ENCODE assay signal across 23 cellular contexts in genomic region chr20:17576215-17576614, GRCh38. TPM values are rescaled to one million over a fixed set of nuclear protein-coding genes. Genes with fewer than 3 reads are reported as not detected.
"Had no signal": no experiment of that assay in that cellular context is flagged by ENCODE, and none has a peak within 500 bp of the region (broad histone marks: within the 10 kb centered on the region; RNA-seq: fewer than 3 reads in every experiment).

No MANE protein-coding gene starts in this region.

- H3K4me3 Mint-ChIP-seq: activated B cell treated with CpG ODN at 0.5 μM for 24 hours; activated CD4-positive, alpha-beta T cell treated with anti-CD3 and anti-CD28 coated beads, Interleukin-2, amount 10 ng/mL, durations not matched to agents 24 days and 14 days; activated CD8-positive, alpha-beta memory T cell treated with anti-CD3 and anti-CD28 coated beads, Interleukin-2, amount 10 ng/mL, durations not matched to agents 7 days and 5 days; activated CD8-positive, alpha-beta T cell treated with anti-CD3 and anti-CD28 coated beads for 36 hours; activated naive CD4-positive, alpha-beta T cell treated with anti-CD3 and anti-CD28 coated beads, Interleukin-2, amount 50 U/mL, for 24 hours; mesothelial cell of epicardium; natural killer cell; stimulated activated naive CD8-positive, alpha-beta T cell treated with anti-CD3 and anti-CD28 coated beads, Interleukin-15, amount 100 ng/mL, for 72 hours; T-helper 1 cell treated with Interleukin-12 subunit alpha and Interleukin-12 subunit beta and Interleukin-4 antibody, amounts not matched to agents 30 μg/mL and 1 μg/mL, for 36 hours had no signal

- DNase-seq: activated B cell treated with CpG ODN at 0.5 μM for 24 hours; activated CD4-positive, alpha-beta T cell treated with anti-CD3 and anti-CD28 coated beads, Interleukin-2, amount 10 ng/mL, durations not matched to agents 24 days and 14 days; activated CD8-positive, alpha-beta memory T cell treated with anti-CD3 and anti-CD28 coated beads, Interleukin-2, amount 10 ng/mL, durations not matched to agents 7 days and 5 days; activated CD8-positive, alpha-beta T cell treated with anti-CD3 and anti-CD28 coated beads for 36 hours; activated gamma-delta T cell; activated T-cell treated with anti-CD3 and anti-CD28 coated beads for 4 hours; anterior cingulate cortex; cerebellar nuclear complex; hippocampal formation; kidney glomerular epithelial cell; left lung; natural killer cell; psoas muscle; right cardiac atrium; stimulated activated CD4-positive, alpha-beta T cell treated with anti-CD3 and anti-CD28 coated beads, Interleukin-1b, Interleukin-23, amount 100 ng/mL, for 48 hours; stimulated activated naive CD8-positive, alpha-beta T cell treated with anti-CD3 and anti-CD28 coated beads, Interleukin-15, amount 100 ng/mL, for 72 hours; T1000 had no signal

- H3K36me3 Mint-ChIP-seq: natural killer cell had no signal

- H3K4me3 ChIP-seq: left lung, psoas muscle, skin epidermis, suprapubic skin had no signal

- H3K27ac Mint-ChIP-seq: activated B cell treated with CpG ODN at 0.5 μM for 24 hours; activated CD4-positive, alpha-beta T cell treated with anti-CD3 and anti-CD28 coated beads, Interleukin-2, amount 10 ng/mL, durations not matched to agents 24 days and 14 days; activated CD8-positive, alpha-beta memory T cell treated with anti-CD3 and anti-CD28 coated beads, Interleukin-2, amount 10 ng/mL, durations not matched to agents 7 days and 5 days; activated CD8-positive, alpha-beta T cell treated with anti-CD3 and anti-CD28 coated beads for 36 hours; activated naive CD4-positive, alpha-beta T cell treated with anti-CD3 and anti-CD28 coated beads, Interleukin-2, amount 50 U/mL, for 24 hours; mesothelial cell of epicardium; natural killer cell; stimulated activated naive CD8-positive, alpha-beta T cell treated with anti-CD3 and anti-CD28 coated beads, Interleukin-15, amount 100 ng/mL, for 72 hours; T-helper 1 cell treated with Interleukin-12 subunit alpha and Interleukin-12 subunit beta and Interleukin-4 antibody, amounts not matched to agents 30 μg/mL and 1 μg/mL, for 36 hours had no signal

- ATAC-seq: activated CD8-positive, alpha-beta memory T cell treated with anti-CD3 and anti-CD28 coated beads, Interleukin-2, amount 10 ng/mL, durations not matched to agents 7 days and 5 days; activated CD8-positive, alpha-beta T cell treated with anti-CD3 and anti-CD28 coated beads for 36 hours; left lung; natural killer cell; psoas muscle; right cardiac atrium; stimulated activated naive CD8-positive, alpha-beta T cell treated with anti-CD3 and anti-CD28 coated beads, Interleukin-15, amount 100 ng/mL, for 72 hours had no signal

- H3K36me3 ChIP-seq: left lung, suprapubic skin had no signal

- H3K27me3 ChIP-seq: left lung, suprapubic skin had no signal

- H3K27ac ChIP-seq: epithelial cell of prostate, left lung, psoas muscle, skin epidermis, suprapubic skin had no signal

- H3K9me3 Mint-ChIP-seq: activated B cell treated with CpG ODN at 0.5 μM for 24 hours; activated CD4-positive, alpha-beta T cell treated with anti-CD3 and anti-CD28 coated beads, Interleukin-2, amount 10 ng/mL, durations not matched to agents 24 days and 14 days; activated CD8-positive, alpha-beta T cell treated with anti-CD3 and anti-CD28 coated beads for 36 hours; activated naive CD4-positive, alpha-beta T cell treated with anti-CD3 and anti-CD28 coated beads, Interleukin-2, amount 50 U/mL, for 24 hours; mesothelial cell of epicardium; natural killer cell; stimulated activated naive CD8-positive, alpha-beta T cell treated with anti-CD3 and anti-CD28 coated beads, Interleukin-15, amount 100 ng/mL, for 72 hours; T-helper 1 cell treated with Interleukin-12 subunit alpha and Interleukin-12 subunit beta and Interleukin-4 antibody, amounts not matched to agents 30 μg/mL and 1 μg/mL, for 36 hours had no signal

- H3K9me3 ChIP-seq: left lung, psoas muscle, suprapubic skin had no signal

- H3K27me3 Mint-ChIP-seq: activated B cell treated with CpG ODN at 0.5 μM for 24 hours; activated CD4-positive, alpha-beta T cell treated with anti-CD3 and anti-CD28 coated beads, Interleukin-2, amount 10 ng/mL, durations not matched to agents 24 days and 14 days; activated CD8-positive, alpha-beta memory T cell treated with anti-CD3 and anti-CD28 coated beads, Interleukin-2, amount 10 ng/mL, durations not matched to agents 7 days and 5 days; activated CD8-positive, alpha-beta T cell treated with anti-CD3 and anti-CD28 coated beads for 36 hours; activated naive CD4-positive, alpha-beta T cell treated with anti-CD3 and anti-CD28 coated beads, Interleukin-2, amount 50 U/mL, for 24 hours; stimulated activated naive CD8-positive, alpha-beta T cell treated with anti-CD3 and anti-CD28 coated beads, Interleukin-15, amount 100 ng/mL, for 72 hours had no signal

RNA-seq across cellular contexts. Expression of gene BFSP1, which starts 45.0 kb away (rescaled TPM):
- total RNA-seq: activated B cell treated with CpG ODN at 0.5 μM for 24 hours had no signal
